Comparison of ENCODE assay signal across 21 cellular contexts in the genomic region with DNA sequence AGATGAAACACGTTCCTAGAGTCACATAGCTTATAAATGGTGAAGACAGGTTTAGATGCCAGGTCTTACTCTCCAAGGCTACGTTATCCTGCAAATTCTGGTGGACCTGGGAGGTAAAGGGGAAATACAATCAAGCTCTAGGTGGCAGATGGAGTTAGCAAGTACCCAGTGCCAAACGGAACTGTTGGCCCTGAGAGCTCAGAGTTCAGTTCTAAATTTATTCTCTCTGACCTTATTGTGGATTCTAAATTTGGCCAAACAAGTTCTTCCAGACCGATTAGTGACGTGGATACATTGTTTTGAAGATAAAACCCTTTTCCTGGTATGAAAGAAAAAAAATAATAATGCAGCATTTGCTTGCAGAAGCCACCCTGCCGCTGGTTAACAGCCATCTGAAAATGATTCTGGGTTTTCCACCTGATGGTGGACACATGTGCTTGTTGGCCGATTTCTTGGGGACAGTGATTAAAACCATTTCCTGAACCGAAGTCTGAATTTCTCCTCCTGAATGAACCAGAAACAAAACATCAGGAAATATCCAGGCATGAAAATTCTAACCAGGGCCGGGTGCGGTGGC. TPM values are rescaled to one million over a fixed set of nuclear protein-coding genes. Genes with fewer than 3 reads are reported as not detected.
DNase-seq lines count a peak whose midpoint lies in the region; ATAC-seq and TF ChIP-seq lines count a peak whose summit lies in the region.
"Had no signal": no experiment of that assay in that cellular context is flagged by ENCODE, and none has a peak within 500 bp of the region (broad histone marks: within the 10 kb centered on the region; RNA-seq: fewer than 3 reads in every experiment).

No MANE protein-coding gene starts in this region.

- H3K4me1 ChIP-seq in BLaER1 (peaks cover 97% of the 10 kb centered on the region), esophagus squamous epithelium (peaks cover 9 to 80% (median 34%) of the 10 kb centered on the region in 3 donors), neural progenitor cell (peaks cover 12% of the 10 kb centered on the region), BE2C (peaks cover 2% of the 10 kb centered on the region; the same call in 1 of the 2 replicates), gastroesophageal sphincter (peaks cover 5 to 60% (median 13%) of the 10 kb centered on the region in 3 donors)

- peak overlapping the region; percentile 24 for H3K4me3 Mint-ChIP-seq in neural progenitor cell
- H3K4me3 Mint-ChIP-seq in immature natural killer cell, result no peak overlapping the region
- H3K4me3 Mint-ChIP-seq: activated CD4-positive, alpha-beta T cell treated with anti-CD3 and anti-CD28 coated beads, Interleukin-2, amount 10 ng/mL, durations not matched to agents 24 days and 14 days; activated naive CD8-positive, alpha-beta T cell treated with anti-CD3 and anti-CD28 coated beads, Interleukin-2, amount 10 ng/mL, durations not matched to agents 7 days and 5 days; central memory CD8-positive, alpha-beta T cell; nephron progenitor cell had no signal

- TF ChIP-seq POLR2A in esophagus squamous epithelium (IDR thresholded peaks at IDR 0.05) (no peak), gastroesophageal sphincter (IDR thresholded peaks at IDR 0.05) (no peak)

- H3K27me3 ChIP-seq in BLaER1 (no peaks in the 10 kb centered on the region), esophagus squamous epithelium (no peaks in the 10 kb centered on the region), neural progenitor cell (no peaks in the 10 kb centered on the region), BE2C (no peaks in the 10 kb centered on the region), gastroesophageal sphincter (no peaks in the 10 kb centered on the region)
- H3K27me3 ChIP-seq: transverse colon had no signal

- H3K27ac Mint-ChIP-seq in neural progenitor cell (no peak overlapping the region), immature natural killer cell (no peak overlapping the region)
- H3K27ac Mint-ChIP-seq: activated CD4-positive, alpha-beta T cell treated with anti-CD3 and anti-CD28 coated beads, Interleukin-2, amount 10 ng/mL, durations not matched to agents 24 days and 14 days; activated naive CD8-positive, alpha-beta T cell treated with anti-CD3 and anti-CD28 coated beads, Interleukin-2, amount 10 ng/mL, durations not matched to agents 7 days and 5 days; nephron progenitor cell had no signal

- ATAC-seq in gastroesophageal sphincter, result no peak

- H3K36me3 Mint-ChIP-seq in neural progenitor cell (no peaks in the 10 kb centered on the region), immature natural killer cell (no peaks in the 10 kb centered on the region)
- H3K36me3 Mint-ChIP-seq: activated naive CD8-positive, alpha-beta T cell treated with anti-CD3 and anti-CD28 coated beads, Interleukin-2, amount 10 ng/mL, durations not matched to agents 7 days and 5 days had no signal

- H4K20me1 ChIP-seq in BLaER1, result no peaks in the 10 kb centered on the region
- no peaks in the 10 kb centered on the region for H4K20me1 ChIP-seq in neural progenitor cell (ENCODE audit: low read depth)

- TF ChIP-seq EP300 in gastroesophageal sphincter (IDR thresholded peaks at IDR 0.05), result no peak

- H3K4me3 ChIP-seq in BLaER1, result no peak overlapping the region
- no peak overlapping the region for H3K4me3 ChIP-seq in LNCaP clone FGC (ENCODE audit: low read depth, low read length)
- no peak overlapping the region for H3K4me3 ChIP-seq in esophagus squamous epithelium
- no peak overlapping the region for H3K4me3 ChIP-seq in neural progenitor cell
- H3K4me3 ChIP-seq in BE2C (ENCODE audit: low read depth, low read length), result no peak overlapping the region
- H3K4me3 ChIP-seq in gastroesophageal sphincter, result no peak overlapping the region
- H3K4me3 ChIP-seq: transverse colon had no signal

- H3K36me3 ChIP-seq in BLaER1 (no peaks in the 10 kb centered on the region), esophagus squamous epithelium (no peaks in the 10 kb centered on the region), neural progenitor cell (no peaks in the 10 kb centered on the region), BE2C (no peaks in the 10 kb centered on the region), gastroesophageal sphincter (no peaks in the 10 kb centered on the region)
- H3K36me3 ChIP-seq: transverse colon had no signal

- intact Hi-C loops in esophagus squamous epithelium (cut with DNase I), result no loop called here

- no peaks in the 10 kb centered on the region for H3K79me2 ChIP-seq in neural progenitor cell (ENCODE audit: low read depth)

- H3K4me2 ChIP-seq in BLaER1 (peak overlapping the region; percentile 59), neural progenitor cell (no peak overlapping the region)

- no peak overlapping the region for H2AFZ ChIP-seq in neural progenitor cell (replicated peaks)

- H3K9ac ChIP-seq in BLaER1, result 0 out of 2 replicates have a peak overlapping the region, but pooled peaks have one; percentile 44
- H3K9ac ChIP-seq in neural progenitor cell, result no peak overlapping the region

- H3K27me3 Mint-ChIP-seq in neural progenitor cell (ENCODE audit: insufficient read depth, low read depth) (peaks cover 12% of the 10 kb centered on the region), immature natural killer cell (ENCODE audit: low read depth in 3 of 3) (peaks cover 1 to 4% (median 4%) of the 10 kb centered on the region in 3 donors)

- H3F3A ChIP-seq in neural progenitor cell (ENCODE audit: low read depth), result peaks cover 17% of the 10 kb centered on the region

- TF ChIP-seq CTCF in LNCaP clone FGC (IDR thresholded peaks at IDR 0.05; ENCODE audit: control insufficient read depth, extremely low read depth, insufficient read depth) (0 out of 2 replicates have a peak, but pooled peaks have one; percentile 19), esophagus squamous epithelium (IDR thresholded peaks at IDR 0.05) (peak in 2 of 6 experiments; percentile 17 to 25), neural progenitor cell (IDR thresholded peaks at IDR 0.05) (no peak), BE2C (IDR thresholded peaks at IDR 0.05; ENCODE audit: low read depth, low read length) (no peak), gastroesophageal sphincter (IDR thresholded peaks at IDR 0.05) (no peak)

- peak overlapping the region; percentile 33 for H3K27ac ChIP-seq in BLaER1
- H3K27ac ChIP-seq in esophagus squamous epithelium, result peak overlapping the region; percentile 25 to 84 (median 68)
- no peak overlapping the region for H3K27ac ChIP-seq in neural progenitor cell
- peak overlapping the region in 2 of 4 donors; percentile 35 to 58 for H3K27ac ChIP-seq in gastroesophageal sphincter

- H3K9me3 ChIP-seq in BLaER1 (no peaks in the 10 kb centered on the region), esophagus squamous epithelium (no peaks in the 10 kb centered on the region), neural progenitor cell (ENCODE audit: low read depth) (no peaks in the 10 kb centered on the region), BE2C (no peaks in the 10 kb centered on the region), gastroesophageal sphincter (no peaks in the 10 kb centered on the region)
- H3K9me3 ChIP-seq: transverse colon had no signal

- H3K9me3 Mint-ChIP-seq in neural progenitor cell, result no peaks in the 10 kb centered on the region
- no peaks in the 10 kb centered on the region for H3K9me3 Mint-ChIP-seq in immature natural killer cell
- H3K9me3 Mint-ChIP-seq: activated CD4-positive, alpha-beta T cell treated with anti-CD3 and anti-CD28 coated beads, Interleukin-2, amount 10 ng/mL, durations not matched to agents 24 days and 14 days; activated naive CD8-positive, alpha-beta T cell treated with anti-CD3 and anti-CD28 coated beads, Interleukin-2, amount 10 ng/mL, durations not matched to agents 7 days and 5 days; central memory CD8-positive, alpha-beta T cell; nephron progenitor cell had no signal

- DNase-seq in LNCaP clone FGC (ENCODE audit: low read depth) (peak; percentile 39), esophagus squamous epithelium (lab: John Stamatoyannopoulos, UW) (no peak), neural progenitor cell (ENCODE audit: low spot score) (no peak), BE2C (no peak), EL (no peak), immature natural killer cell (no peak)
- DNase-seq: activated CD4-positive, alpha-beta T cell treated with anti-CD3 and anti-CD28 coated beads, Interleukin-2, amount 10 ng/mL, durations not matched to agents 24 days and 14 days; activated naive CD8-positive, alpha-beta T cell treated with anti-CD3 and anti-CD28 coated beads, Interleukin-2, amount 10 ng/mL, durations not matched to agents 7 days and 5 days; activated T-cell treated with anti-CD3 and anti-CD28 coated beads, Interleukin-2, amount 50 U/mL, for 1 hour; hippocampal formation; MM.1S; NCI-H2029 treated with DMSO at 0.1 percent for 48 hours; NCI-H526 treated with DMSO at 0.1 percent for 48 hours; nephron progenitor cell; stimulated activated CD4-positive, alpha-beta T cell treated with anti-CD3 and anti-CD28 coated beads, Interleukin-4, amount 100 ng/mL, for 24 hours; T-helper 2 cell; transverse colon had no signal

- peaks cover 21% of the 10 kb centered on the region for H3K4me1 Mint-ChIP-seq in neural progenitor cell
- no peaks in the 10 kb centered on the region for H3K4me1 Mint-ChIP-seq in immature natural killer cell
- H3K4me1 Mint-ChIP-seq: activated naive CD8-positive, alpha-beta T cell treated with anti-CD3 and anti-CD28 coated beads, Interleukin-2, amount 10 ng/mL, durations not matched to agents 7 days and 5 days; central memory CD8-positive, alpha-beta T cell had no signal

- WGBS in esophagus squamous epithelium, 2 donors, result 38 to 50% methylated on average over 10 of the region's 10 CpGs
- WGBS in gastroesophageal sphincter (ENCODE audit: low coverage in 1 of 2), 2 donors, result 44% methylated on average over 6 to 10 of the region's 10 CpGs

RNA-seq across cellular contexts. Expression of a gene that starts 32.5 kb away (rescaled TPM):
- total RNA-seq in esophagus squamous epithelium (1 to 10 TPM; 1.3 to 9.7 (median 3.3) TPM), neural progenitor cell (ENCODE audit: low replicate concordance) (1.2 and 3.7 TPM in 2 replicates), gastroesophageal sphincter (10 to 100 TPM in 2 of 4 donors, 1 to 10 TPM in 2; 8.2 to 24.1 (median 12.9) TPM)
- 1.7 TPM for polyA plus RNA-seq in BE2C (2012; ENCODE audit: insufficient read depth, insufficient read length, low read depth)
- 1 to 10 TPM in 2 of 3 donors, under 1 TPM in 1; 0.41 to 1.2 (median 1.0) TPM for polyA plus RNA-seq in immature natural killer cell
- total RNA-seq: activated CD4-positive, alpha-beta T cell treated with anti-CD3 and anti-CD28 coated beads, Interleukin-2, amount 10 ng/mL, durations not matched to agents 24 days and 14 days; activated naive CD8-positive, alpha-beta T cell treated with anti-CD3 and anti-CD28 coated beads, Interleukin-2, amount 10 ng/mL, durations not matched to agents 7 days and 5 days; endothelial cell of umbilical vein had no signal
- polyA plus RNA-seq: endothelial cell of umbilical vein had no signal
